8 cellular contexts compared by ENCODE assay signal in genomic region chr10:43671659-43672555, GRCh38. TPM values are rescaled to one million over a fixed set of nuclear protein-coding genes. Genes with fewer than 3 reads are reported as not detected.
DNase-seq lines count a peak whose midpoint lies in the region; ATAC-seq and TF ChIP-seq lines count a peak whose summit lies in the region.

No MANE protein-coding gene starts in this region.

- no peaks in the 10 kb centered on the region for H4K20me1 ChIP-seq in KMS-11 (ENCODE audit: insufficient read depth)
- no peaks in the 10 kb centered on the region for H4K20me1 ChIP-seq in mammary epithelial cell (ENCODE audit: insufficient read depth, low read length)

- CTCF ChIA-PET in CD8-positive, alpha-beta memory T cell (lab: Charles Lee), result interaction anchor here (1.2 to 2.2 kb wide), 6 partner anchors 9 to 1186 kb away, joined by 3 to 14 read pairs (median 9); no protein-coding TSS in a partner anchor
- CTCF ChIA-PET in mammary epithelial cell (lab: Charles Lee; ENCODE audit: low non-redundant PET), result no interaction called here

- H3K27ac ChIP-seq in CD8-positive, alpha-beta memory T cell (ENCODE audit: low read depth, low read length), result no peak overlapping the region
- H3K27ac ChIP-seq in KMS-11 (no peak overlapping the region), mammary epithelial cell (ENCODE audit: insufficient read depth, low read depth, low read length) (no peak overlapping the region)

- in situ Hi-C loops in mammary epithelial cell (cut with MboI; ENCODE audit: low sequenced_read_pairs in 2 of 2), result loop anchor here (10.0 kb wide), 1 partner anchor 1193 kb away; no protein-coding TSS in a partner anchor

- no peak overlapping the region for H3K9ac ChIP-seq in KMS-11
- H3K9ac ChIP-seq in mammary epithelial cell (ENCODE audit: insufficient read depth, low read length), result no peak overlapping the region

- POLR2A ChIA-PET in CD8-positive, alpha-beta memory T cell (lab: Charles Lee), result no interaction called here

- dilution Hi-C loops in mammary epithelial cell (cut with HindIII; ENCODE audit: low sequenced_read_pairs), result no loop called here

- H3K27ac Mint-ChIP-seq in CD8-positive, alpha-beta memory T cell, result no peak overlapping the region

- no peaks in the 10 kb centered on the region for H3K36me3 ChIP-seq in CD8-positive, alpha-beta memory T cell (ENCODE audit: insufficient read depth, low read length)
- H3K36me3 ChIP-seq in KMS-11 (ENCODE audit: insufficient read depth), result no peaks in the 10 kb centered on the region
- H3K36me3 ChIP-seq in mammary epithelial cell (ENCODE audit: insufficient read depth, low read length), result no peaks in the 10 kb centered on the region

- peaks cover 8% of the 10 kb centered on the region for H3K27me3 ChIP-seq in CD8-positive, alpha-beta memory T cell (ENCODE audit: insufficient read depth, low read length, poor library complexity, severe bottlenecking)
- no peaks in the 10 kb centered on the region for H3K27me3 ChIP-seq in KMS-11 (ENCODE audit: insufficient read depth, low read depth)
- no peaks in the 10 kb centered on the region for H3K27me3 ChIP-seq in mammary epithelial cell (ENCODE audit: insufficient read depth, low read length)

- no peak overlapping the region for H3K4me3 Mint-ChIP-seq in CD8-positive, alpha-beta memory T cell

- peaks cover 3 to 11% (median 4%) of the 10 kb centered on the region in 3 donors for H3K4me1 Mint-ChIP-seq in CD8-positive, alpha-beta memory T cell

- 53% methylated on average over 17 of the region's 18 CpGs for WGBS in mammary epithelial cell (ENCODE audit: low coverage, missing lambda C conversion rate)

- no peaks in the 10 kb centered on the region for H3K79me2 ChIP-seq in KMS-11 (ENCODE audit: insufficient read depth, low read depth)
- H3K79me2 ChIP-seq in mammary epithelial cell (ENCODE audit: insufficient read depth, low read length), result no peaks in the 10 kb centered on the region

- intact Hi-C loops in mammary epithelial cell (cut with micrococcal nuclease), result loop anchor here (1.0 to 2.0 kb wide), 3 partner anchors 714 to 1193 kb away; no protein-coding TSS in a partner anchor

- peaks cover 0 to 4% (median 0%) of the 10 kb centered on the region in 3 donors for H3K36me3 Mint-ChIP-seq in CD8-positive, alpha-beta memory T cell

- H3K9me3 ChIP-seq in CD8-positive, alpha-beta memory T cell (ENCODE audit: low read length), result no peaks in the 10 kb centered on the region
- no peaks in the 10 kb centered on the region for H3K9me3 ChIP-seq in mammary epithelial cell (replicated peaks; ENCODE audit: insufficient read depth, low read length)

- H2AFZ ChIP-seq in KMS-11 (ENCODE audit: low read depth), result no peak overlapping the region
- H2AFZ ChIP-seq in mammary epithelial cell (ENCODE audit: low read depth, low read length), result no peak overlapping the region

- BruUV-seq in mammary epithelial cell (replicated peaks; lab: Mats Ljungman, UMichigan), result no TSS peak

- no peaks in the 10 kb centered on the region for H3K4me1 ChIP-seq in CD8-positive, alpha-beta memory T cell (ENCODE audit: insufficient read depth, low read length)
- no peaks in the 10 kb centered on the region for H3K4me1 ChIP-seq in KMS-11 (ENCODE audit: low read depth, poor library complexity, severe bottlenecking)
- H3K4me1 ChIP-seq in mammary epithelial cell (ENCODE audit: insufficient read depth, low read length), result no peaks in the 10 kb centered on the region

- TF ChIP-seq CTCF in KMS-11 (conservative IDR thresholded peaks at IDR 0.05; ENCODE audit: low read depth, low read length), result peak; percentile 89
- peak; percentile 67 to 68 for TF ChIP-seq CTCF in mammary epithelial cell (conservative IDR thresholded peaks at IDR 0.05 in 1 of 2, IDR thresholded peaks at IDR 0.05 in 1 of 2; ENCODE audit: extremely low read depth in 1 of 2, insufficient read depth in 1 of 2, low read depth in 1 of 2, low read length in 2 of 2)

- peaks cover 31 to 50% of the 10 kb centered on the region in 2 donors for H3K27me3 Mint-ChIP-seq in CD8-positive, alpha-beta memory T cell

- no peak overlapping the region for H3K4me3 ChIP-seq in CD8-positive, alpha-beta memory T cell (ENCODE audit: low read length)
- H3K4me3 ChIP-seq in KMS-11 (IDR thresholded peaks at IDR 0.05; ENCODE audit: insufficient read depth, low read depth, low read length), result no peak overlapping the region
- H3K4me3 ChIP-seq in mammary epithelial cell (replicated peaks in 1 of 3; ENCODE audit: insufficient read depth in 1 of 3, low read depth in 2 of 3, low read length in 3 of 3), result no peak overlapping the region

- no peaks in the 10 kb centered on the region for H3K9me3 Mint-ChIP-seq in CD8-positive, alpha-beta memory T cell

- no peak overlapping the region for H3K4me2 ChIP-seq in KMS-11
- H3K4me2 ChIP-seq in mammary epithelial cell (ENCODE audit: insufficient read depth, low read depth, low read length), result no peak overlapping the region

- DNase-seq in CD8-positive, alpha-beta memory T cell, result peak in 3 of 5 donors; percentile 20 to 50 (median 40)
- DNase-seq in SKM-1 treated with dmso at 0.1 percent for 144 hours (lab: John Stamatoyannopoulos, UW; ENCODE audit: unreplicated experiment) (peak; percentile 49), mammary epithelial cell (peak; percentile 46), inferior parietal cortex (ENCODE audit: extremely low spot score) (peak; percentile 90), NCI-H2107 treated with DMSO at 0.1 percent for 48 hours (lab: John Stamatoyannopoulos, UW; ENCODE audit: unreplicated experiment) (no peak)
- DNase-seq in stimulated activated CD4-positive, alpha-beta T cell treated with anti-CD3 and anti-CD28 coated beads, Interleukin-2, amount 100 ng/mL, for 48 hours, result peak; percentile 41 to 50

- ATAC-seq in GM19397 (IDR thresholded peaks at IDR 0.05; ENCODE audit: unreplicated experiment), result peak; percentile 65

RNA-seq across cellular contexts. Expression of gene ZNF32, which starts 23.2 kb away (rescaled TPM):
- total RNA-seq in CD8-positive, alpha-beta memory T cell, result 10 to 100 TPM; 17.4 to 17.7 TPM
- 86.3 TPM for polyA plus RNA-seq in CD8-positive, alpha-beta memory T cell
- 10 to 100 TPM; 13.8 to 21.3 TPM for total RNA-seq in mammary epithelial cell
- 14.9 TPM for polyA plus RNA-seq in mammary epithelial cell
- 18.9 TPM for polyA minus RNA-seq in mammary epithelial cell
